8 cellular contexts compared by ENCODE assay signal in genomic region chr6:157981132-157981394, GRCh38. TPM values are rescaled to one million over a fixed set of nuclear protein-coding genes. Genes with fewer than 3 reads are reported as not detected.
DNase-seq lines count a peak whose midpoint lies in the region; ATAC-seq, FAIRE-seq and TF ChIP-seq lines count a peak whose summit lies in the region.

No MANE protein-coding gene starts in this region.

- DNase-seq in GM12892 (ENCODE audit: insufficient read length) (no peak), ascending aorta (ENCODE audit: low spot score in 2 of 2) (peak in 1 of 2 donors; percentile 64), lower leg skin (ENCODE audit: low spot score in 2 of 2) (no peak), type B pancreatic cell (ENCODE audit: extremely low spot score, unreplicated experiment) (no peak), HuH-7 (ENCODE audit: low spot score) (no peak)
- DNase-seq in stimulated activated CD4-positive, alpha-beta T cell treated with anti-CD3 and anti-CD28 coated beads, Interleukin-1b, Interleukin-23, amount 100 ng/mL, for 48 hours, result no peak

- H3K4me1 ChIP-seq in ascending aorta, result peaks cover 5 to 26% of the 10 kb centered on the region in 2 donors

- peak overlapping the region; percentile 82 for H3K4me3 Mint-ChIP-seq in type B pancreatic cell

- intact Hi-C loops in ascending aorta (cut with DNase I), result loop anchor here (1.0 to 5.0 kb wide), 4 partner anchors 36 to 186 kb away; partner anchors contain the start of genes GTF2H5 and SERAC1
- intact Hi-C loops in lower leg skin (cut with DNase I; ENCODE audit: low total_unique reads), result loop anchor here (5.0 kb wide), 1 partner anchor 81 kb away; no protein-coding TSS in a partner anchor

- FAIRE-seq in GM12892 (lab: Jason Lieb, UNC), result peak; percentile 60

- H3K9me3 Mint-ChIP-seq in type B pancreatic cell, result no peaks in the 10 kb centered on the region

- no peak for TF ChIP-seq CTCF in ascending aorta (IDR thresholded peaks at IDR 0.05)
- TF ChIP-seq CTCF in lower leg skin (IDR thresholded peaks at IDR 0.05), result no peak
- no peak for TF ChIP-seq CTCF in type B pancreatic cell (conservative IDR thresholded peaks at IDR 0.05)

- no peak for TF ChIP-seq POLR2A in GM12892 (IDR thresholded peaks at IDR 0.05; ENCODE audit: low read depth, low read length)
- no peak for TF ChIP-seq POLR2A in lower leg skin (IDR thresholded peaks at IDR 0.05)

- 54 to 55% methylated on average over 8 to 23 of the region's 24 CpGs for WGBS in lower leg skin, 2 donors

- peaks cover 9% of the 10 kb centered on the region for H3K27me3 Mint-ChIP-seq in type B pancreatic cell

- no peaks in the 10 kb centered on the region for H3K36me3 Mint-ChIP-seq in type B pancreatic cell

- ATAC-seq in HG02852 (IDR thresholded peaks at IDR 0.05; ENCODE audit: unreplicated experiment), result peak; percentile 26
- no peak for ATAC-seq in GM19467 (IDR thresholded peaks at IDR 0.05; ENCODE audit: unreplicated experiment)

- H3K4me3 ChIP-seq in ascending aorta (peak overlapping the region; percentile 77 to 94), lower leg skin (ENCODE audit: low read depth, poor library complexity, severe bottlenecking) (peak overlapping the region; percentile 69)

- no peaks in the 10 kb centered on the region for H3K36me3 ChIP-seq in ascending aorta

- H3K27ac Mint-ChIP-seq in type B pancreatic cell, result no peak overlapping the region

- peak overlapping the region; percentile 79 to 81 for H3K27ac ChIP-seq in ascending aorta

- no peaks in the 10 kb centered on the region for H3K27me3 ChIP-seq in ascending aorta

- no peaks in the 10 kb centered on the region for H3K9me3 ChIP-seq in ascending aorta

- peaks cover 22% of the 10 kb centered on the region for H3K4me1 Mint-ChIP-seq in type B pancreatic cell (ENCODE audit: unreplicated experiment)

RNA-seq across cellular contexts. Expression of gene SYNJ2, which starts 0.6 kb away (rescaled TPM):
- 2.7 TPM for polyA plus RNA-seq in GM12892 (2012; ENCODE audit: missing spikeins)
- total RNA-seq in ascending aorta (3.0 TPM), lower leg skin (1 to 10 TPM; 2.6 to 7.5 (median 5.5) TPM), type B pancreatic cell (ENCODE audit: low replicate concordance) (17.0 and 31.2 TPM in 2 replicates)
